Comparison of ENCODE assay signal across 22 cellular contexts in genomic region chr4:126057371-126057770, GRCh38.
"Had no signal": no experiment of that assay in that cellular context is flagged by ENCODE, and none has a peak within 500 bp of the region (broad histone marks: within the 10 kb centered on the region; RNA-seq: fewer than 3 reads in every experiment).

No MANE protein-coding gene starts in this region.

- H3K27ac ChIP-seq: HL-60, KMS-11, RWPE1 had no signal

- DNase-seq: Kasumi-1; MV-4-11; NCI-H1048; NCI-H1436; NCI-H187; NCI-H2029; NCI-H2081 treated with DMSO at 0.1 percent for 48 hours; NCI-H2227 treated with DMSO at 0.1 percent for 48 hours; NCI-H524; NCI-H526 treated with DMSO at 0.1 percent for 48 hours; NCI-H748 treated with DMSO at 0.1 percent for 48 hours; NK-92 treated with Interleukin-12 subunit alpha and Interleukin-12 subunit beta, amount 100 ng/mL, for 24 hours; PC-3; SHP77; SK-N-SH; SW 1271 had no signal

- H3K9me2 ChIP-seq: SK-N-SH had no signal

- H3K4me3 ChIP-seq: K562 had no signal

- FAIRE-seq: HTR-8/SVneo, K562 had no signal

- H3K4me2 ChIP-seq: KMS-11, SK-N-SH had no signal

- ATAC-seq: K562, Panc1, PC-3 had no signal

- H3K9ac ChIP-seq: KMS-11, SK-N-SH had no signal

- H3K9me3 ChIP-seq: SK-N-SH had no signal
